27 cellular contexts compared by ENCODE assay signal in the genomic region with DNA sequence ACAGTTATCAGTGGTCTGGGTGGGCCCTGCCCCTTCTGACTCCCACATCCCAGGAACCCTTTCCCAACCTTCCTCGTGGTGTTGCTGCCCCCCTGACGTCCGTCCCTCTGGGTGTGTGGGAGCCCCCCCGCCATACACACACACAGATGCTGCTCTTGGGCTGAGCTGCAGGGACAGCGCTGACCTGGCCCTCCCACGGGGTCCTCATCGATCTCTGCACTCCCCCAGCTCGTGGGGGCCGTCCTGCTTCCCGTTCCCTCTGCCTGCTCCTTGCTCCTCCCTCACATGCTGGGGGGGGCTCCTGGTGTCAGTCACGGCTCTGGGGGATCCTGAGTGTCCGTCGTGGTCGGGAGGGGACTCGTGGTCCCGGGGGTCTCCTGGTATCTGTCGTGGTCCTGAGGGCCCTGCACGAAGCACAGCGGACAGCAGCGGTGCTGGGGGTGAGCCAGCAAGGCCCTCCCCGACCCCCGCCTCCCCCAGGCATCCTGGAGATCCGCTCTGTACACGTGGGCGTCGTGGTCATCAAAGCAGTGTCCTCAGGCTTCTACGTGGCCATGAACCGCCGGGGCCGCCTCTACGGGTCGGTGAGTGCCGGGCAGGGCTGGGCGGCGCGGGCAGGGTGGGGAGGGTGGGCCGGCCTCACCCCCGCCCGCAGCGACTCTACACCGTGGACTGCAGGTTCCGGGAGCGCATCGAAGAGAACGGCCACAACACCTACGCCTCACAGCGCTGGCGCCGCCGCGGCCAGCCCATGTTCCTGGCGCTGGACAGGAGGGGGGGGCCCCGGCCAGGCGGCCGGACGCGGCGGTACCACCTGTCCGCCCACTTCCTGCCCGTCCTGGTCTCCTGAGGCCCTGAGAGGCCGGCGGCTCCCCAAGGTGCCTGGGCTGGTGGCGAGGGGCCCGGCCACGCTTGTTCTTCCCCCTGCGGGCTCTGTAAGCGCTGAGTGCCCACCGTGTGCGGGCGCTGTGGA. TPM values are rescaled to one million over a fixed set of nuclear protein-coding genes. Genes with fewer than 3 reads are reported as not detected.
DNase-seq lines count a peak whose midpoint lies in the region; ATAC-seq, FAIRE-seq and TF ChIP-seq lines count a peak whose summit lies in the region.
"Had no signal": no experiment of that assay in that cellular context is flagged by ENCODE, and none has a peak within 500 bp of the region (broad histone marks: within the 10 kb centered on the region; RNA-seq: fewer than 3 reads in every experiment).

No MANE protein-coding gene starts in this region.

- no peak overlapping the region for H3K4me3 ChIP-seq in HEK293 (ENCODE audit: low read depth, low read length)
- H3K4me3 ChIP-seq in K562, result no peak overlapping the region
- H3K4me3 ChIP-seq: SJCRH30 had no signal

- no peak overlapping the region for H2AFZ ChIP-seq in K562 (ENCODE audit: low read depth, low read length)

- no peak for TF ChIP-seq POLR2A in K562 (conservative IDR thresholded peaks at IDR 0.05)

- intact Hi-C loops in K562 (cut with micrococcal nuclease), result no loop called here

- no peaks in the 10 kb centered on the region for H4K20me1 ChIP-seq in K562 (replicated peaks; ENCODE audit: control insufficient read depth, insufficient read depth, low read length)

- H3K79me2 ChIP-seq in K562 (ENCODE audit: control insufficient read depth, insufficient read depth, low read length), result no peaks in the 10 kb centered on the region

- CTCF ChIA-PET in HEK293 (lab: Yijun Ruan, JAX) (no interaction called here), K562 (lab: Yijun Ruan, JAX; ENCODE audit: low intra/inter-chr PET ratio) (no interaction called here)

- H3K4me3 Mint-ChIP-seq in activated naive CD8-positive, alpha-beta T cell treated with anti-CD3 and anti-CD28 coated beads for 36 hours, result peak overlapping the region; percentile 2
- no peak overlapping the region for H3K4me3 Mint-ChIP-seq in activated naive CD8-positive, alpha-beta T cell treated with anti-CD3 and anti-CD28 coated beads, Interleukin-2, amount 50 U/mL, for 24 hours
- no peak overlapping the region for H3K4me3 Mint-ChIP-seq in stimulated activated naive B cell treated with anti-CD40 and anti-IgM and Interleukin-4, amounts not matched to agents 10 μg/mL and 1 μg/mL and 100 μg/mL, for 72 hours
- H3K4me3 Mint-ChIP-seq: CD4-positive, alpha-beta memory T cell had no signal

- H3K4me1 ChIP-seq in HEK293 (ENCODE audit: control insufficient read depth, insufficient read depth, low read length), result no peaks in the 10 kb centered on the region
- peaks cover 4 to 63% of the 10 kb centered on the region in 2 experiments; a peak in 4 of 5 replicates for H3K4me1 ChIP-seq in K562 (replicated peaks in 1 of 2; ENCODE audit: control insufficient read depth in 2 of 2, insufficient read depth in 2 of 2, low read length in 2 of 2)
- H3K4me1 ChIP-seq: SJCRH30 had no signal

- H3K9me3 Mint-ChIP-seq in activated naive CD8-positive, alpha-beta T cell treated with anti-CD3 and anti-CD28 coated beads for 36 hours, result no peaks in the 10 kb centered on the region
- no peaks in the 10 kb centered on the region for H3K9me3 Mint-ChIP-seq in activated naive CD8-positive, alpha-beta T cell treated with anti-CD3 and anti-CD28 coated beads, Interleukin-2, amount 50 U/mL, for 24 hours
- no peaks in the 10 kb centered on the region for H3K9me3 Mint-ChIP-seq in stimulated activated naive B cell treated with anti-CD40 and anti-IgM and Interleukin-4, amounts not matched to agents 10 μg/mL and 1 μg/mL and 100 μg/mL, for 72 hours

- TF ChIP-seq EP300 in K562 (IDR thresholded peaks at IDR 0.05; ENCODE audit: low read length), result no peak

- no peak for ATAC-seq in activated naive CD8-positive, alpha-beta T cell treated with anti-CD3 and anti-CD28 coated beads, Interleukin-2, amount 50 U/mL, for 24 hours
- ATAC-seq in K562, result no peak
- ATAC-seq in stimulated activated naive B cell treated with anti-CD40 and anti-IgM and Interleukin-4, amounts not matched to agents 10 μg/mL and 1 μg/mL and 100 μg/mL, for 72 hours (replicated peaks), result no peak
- ATAC-seq: PC-3, Right ventricle myocardium inferior, SK-N-SH treated with all-trans-retinoic acid at 6 μM for 48 hours had no signal

- peaks cover 0 to 27% of the 10 kb centered on the region in 2 experiments; a peak in 2 of 3 replicates for H3K36me3 ChIP-seq in HEK293 (ENCODE audit: control insufficient read depth in 2 of 2, insufficient read depth in 1 of 2, low read length in 2 of 2)
- H3K36me3 ChIP-seq in K562 (ENCODE audit: control insufficient read depth, insufficient read depth, low read length), result peaks cover 34% of the 10 kb centered on the region; the same call in 1 of the 3 replicates

- H3K4me1 Mint-ChIP-seq in activated naive CD8-positive, alpha-beta T cell treated with anti-CD3 and anti-CD28 coated beads for 36 hours, result peaks cover 7% of the 10 kb centered on the region
- H3K4me1 Mint-ChIP-seq in activated naive CD8-positive, alpha-beta T cell treated with anti-CD3 and anti-CD28 coated beads, Interleukin-2, amount 50 U/mL, for 24 hours, result peaks cover 6% of the 10 kb centered on the region
- H3K4me1 Mint-ChIP-seq in stimulated activated naive B cell treated with anti-CD40 and anti-IgM and Interleukin-4, amounts not matched to agents 10 μg/mL and 1 μg/mL and 100 μg/mL, for 72 hours, result peaks cover 13 to 15% of the 10 kb centered on the region in 2 donors

- H3K36me3 Mint-ChIP-seq in activated naive CD8-positive, alpha-beta T cell treated with anti-CD3 and anti-CD28 coated beads for 36 hours, result peaks cover 5% of the 10 kb centered on the region
- H3K36me3 Mint-ChIP-seq in activated naive CD8-positive, alpha-beta T cell treated with anti-CD3 and anti-CD28 coated beads, Interleukin-2, amount 50 U/mL, for 24 hours (ENCODE audit: low read depth), result peaks cover 7% of the 10 kb centered on the region
- H3K36me3 Mint-ChIP-seq in stimulated activated naive B cell treated with anti-CD40 and anti-IgM and Interleukin-4, amounts not matched to agents 10 μg/mL and 1 μg/mL and 100 μg/mL, for 72 hours, result peaks cover 17 to 30% of the 10 kb centered on the region in 2 donors

- no peaks in the 10 kb centered on the region for H3K27me3 ChIP-seq in K562 (ENCODE audit: control insufficient read depth in 2 of 2, insufficient read depth in 2 of 2, low read length in 2 of 2)
- H3K27me3 ChIP-seq: SJCRH30 had no signal

- TF ChIP-seq CTCF in HEK293 (tag by site-specific recombination; IDR thresholded peaks at IDR 0.05) (no peak), K562 (IDR thresholded peaks at IDR 0.05 in 2 of 3, conservative IDR thresholded peaks at IDR 0.05 in 1 of 3; ENCODE audit: insufficient read depth in 2 of 3, low read depth in 1 of 3, low read length in 3 of 3) (no peak)

- FAIRE-seq in K562 (lab: Jason Lieb, UNC), result no peak
- FAIRE-seq: GM12892, H54 had no signal

- no peak for DNase-seq in activated naive CD8-positive, alpha-beta T cell treated with anti-CD3 and anti-CD28 coated beads for 36 hours
- no peak for DNase-seq in activated naive CD8-positive, alpha-beta T cell treated with anti-CD3 and anti-CD28 coated beads, Interleukin-2, amount 50 U/mL, for 24 hours
- DNase-seq in K562 (ENCODE audit: extremely low read depth in 1 of 4, low spot score in 3 of 4), result peak in 2 of 4 experiments; percentile 41 to 42
- DNase-seq in stimulated activated naive B cell treated with anti-CD40 and anti-IgM and Interleukin-4, amounts not matched to agents 10 μg/mL and 1 μg/mL and 100 μg/mL, for 72 hours, result no peak
- no peak for DNase-seq in NCI-H128 (lab: John Stamatoyannopoulos, UW; ENCODE audit: unreplicated experiment)
- no peak for DNase-seq in NCI-H526 (lab: John Stamatoyannopoulos, UW)
- DNase-seq: C1 segment of cervical spinal cord; CD4-positive, alpha-beta memory T cell; COR-L47; DMS 273 treated with DMSO at 0.1 percent for 48 hours; DMS79 treated with DMSO at 0.1 percent for 48 hours; KBM-7; NCI-H1092; NCI-H1436 treated with DMSO at 0.1 percent for 48 hours; NCI-H187 treated with DMSO at 0.1 percent for 48 hours; NCI-H446; NCI-H524 treated with DMSO at 0.1 percent for 48 hours; NK-92 treated with Interleukin-12 subunit alpha and Interleukin-12 subunit beta, amount 100 ng/mL, for 24 hours; PC-3; SJCRH30 had no signal

- WGBS in K562 (ENCODE audit: insufficient coverage, low coverage, missing lambda C conversion rate), result 65% methylated on average over 28 of the region's 70 CpGs

- no peaks in the 10 kb centered on the region for H3K9me3 ChIP-seq in HEK293 (ENCODE audit: control insufficient read depth, insufficient read depth, low read depth, low read length)
- H3K9me3 ChIP-seq in K562 (replicated peaks; ENCODE audit: control insufficient read depth, insufficient read depth, low read depth, low read length), result no peaks in the 10 kb centered on the region
- H3K9me3 ChIP-seq: SJCRH30 had no signal

- H3K4me2 ChIP-seq in K562 (ENCODE audit: insufficient read depth, low read length), result no peak overlapping the region

- H3K27me3 Mint-ChIP-seq in activated naive CD8-positive, alpha-beta T cell treated with anti-CD3 and anti-CD28 coated beads for 36 hours, result peaks cover 4% of the 10 kb centered on the region
- H3K27me3 Mint-ChIP-seq in activated naive CD8-positive, alpha-beta T cell treated with anti-CD3 and anti-CD28 coated beads, Interleukin-2, amount 50 U/mL, for 24 hours, result peaks cover 2% of the 10 kb centered on the region
- no peaks in the 10 kb centered on the region for H3K27me3 Mint-ChIP-seq in stimulated activated naive B cell treated with anti-CD40 and anti-IgM and Interleukin-4, amounts not matched to agents 10 μg/mL and 1 μg/mL and 100 μg/mL, for 72 hours
- H3K27me3 Mint-ChIP-seq: CD4-positive, alpha-beta memory T cell had no signal

- H3K9ac ChIP-seq in K562 (ENCODE audit: insufficient read depth in 1 of 2, low read depth in 2 of 2, low read length in 2 of 2), result no peak overlapping the region; a peak in 1 of 4 replicates

- in situ Hi-C loops in K562 (cut with MboI), result no loop called here

- POLR2A ChIA-PET in HEK293 (lab: Yijun Ruan, JAX), result interaction anchor here (0.6 kb wide), 1 partner anchor 38 kb away, joined by 3 read pairs; no protein-coding TSS in a partner anchor
- POLR2A ChIA-PET in K562 (lab: Yijun Ruan, JAX), result interaction anchor here (1.0 kb wide), 1 partner anchor 20 kb away, joined by 3 read pairs; a partner anchor contains a TSS

- H3K27ac ChIP-seq in HEK293 (ENCODE audit: extremely low read depth, low read depth, low read length) (no peak overlapping the region), K562 (ENCODE audit: extremely low read depth, low read depth, low read length) (no peak overlapping the region)
- H3K27ac ChIP-seq: SJCRH30 had no signal

- TF ChIP-seq RAD21 in K562 (CRISPR knock-in tag; conservative IDR thresholded peaks at IDR 0.05 in 1 of 2, IDR thresholded peaks at IDR 0.05 in 1 of 2), result no peak

- no peaks in the 10 kb centered on the region for H3K9me1 ChIP-seq in K562 (ENCODE audit: control insufficient read depth, insufficient read depth, low read length)

- H3K27ac Mint-ChIP-seq in activated naive CD8-positive, alpha-beta T cell treated with anti-CD3 and anti-CD28 coated beads for 36 hours, result no peak overlapping the region
- no peak overlapping the region for H3K27ac Mint-ChIP-seq in activated naive CD8-positive, alpha-beta T cell treated with anti-CD3 and anti-CD28 coated beads, Interleukin-2, amount 50 U/mL, for 24 hours
- H3K27ac Mint-ChIP-seq in stimulated activated naive B cell treated with anti-CD40 and anti-IgM and Interleukin-4, amounts not matched to agents 10 μg/mL and 1 μg/mL and 100 μg/mL, for 72 hours, result peak overlapping the region; percentile 53

- no TSS peak for BruUV-seq in K562 (replicated peaks; lab: Mats Ljungman, UMichigan)

RNA-seq across cellular contexts. Expression of a gene that starts 3.4 kb away (rescaled TPM):
- total RNA-seq in activated naive CD8-positive, alpha-beta T cell treated with anti-CD3 and anti-CD28 coated beads for 36 hours, result not detected
- total RNA-seq in K562 (2011; cell fraction: chromatin; rRNA removed; ENCODE audit: low replicate concordance), result 2.3 and 4.6 TPM in 2 replicates
- 3.2 and 3.7 TPM in 2 replicates for total RNA-seq in K562 (2011; cell fraction: nucleolus; rRNA removed)
- 2.6 and 4.0 TPM in 2 replicates for total RNA-seq in K562 (2011; cell fraction: nucleoplasm; rRNA removed)
- total RNA-seq in K562 (2014; rRNA removed) (0.49 and 1.7 TPM in 2 replicates), K562 (2014; rRNA removed; fragmentation: Illumina TruSeq; extraction: Trizol) (not detected in 2 replicates), K562 (2015; rRNA removed; fragmentation: Illumina TruSeq; extraction: Trizol) (0.25 TPM in 1 of 2 replicates, not detected in the other), K562 (2021) (0.58 and 0.86 TPM in 2 replicates)
- polyA plus RNA-seq in K562 (2011; rRNA removed) (0.14 and 0.24 TPM in 2 replicates), K562 (2014; fragmentation: Illumina TruSeq; extraction: Trizol) (0.14 TPM in 1 of 2 replicates, not detected in the other), K562 (2014; fragmentation: Nextera tagmentation; extraction: Ambion mirVana) (not detected), K562 (2014; rRNA removed) (1.6 and 2.2 TPM in 2 replicates)
- 0.18 and 0.34 TPM in 2 replicates for polyA plus RNA-seq in K562 (2011; cell fraction: cytosol; rRNA removed)
- 1.5 and 3.3 TPM in 2 replicates for polyA plus RNA-seq in K562 (2011; cell fraction: nucleus; rRNA removed)
- polyA plus RNA-seq in K562 (2012), result 0.60 and 0.89 TPM in 2 replicates
- polyA minus RNA-seq in K562 (2011; rRNA and poly(A)+ RNA removed), result not detected in 2 replicates
- not detected in 2 replicates for polyA minus RNA-seq in K562 (2011; cell fraction: cytosol; rRNA and poly(A)+ RNA removed)
- polyA minus RNA-seq in K562 (2011; cell fraction: nucleus; rRNA and poly(A)+ RNA removed), result 0.33 and 0.40 TPM in 2 replicates
- total RNA-seq: A172, Right ventricle myocardium inferior, SJCRH30 had no signal
- polyA plus RNA-seq: CD4-positive, alpha-beta memory T cell had no signal

RNA-seq across cellular contexts. Expression of a gene that starts 9.7 kb away (rescaled TPM):
- total RNA-seq in activated naive CD8-positive, alpha-beta T cell treated with anti-CD3 and anti-CD28 coated beads for 36 hours, result 10 to 100 TPM; 73.3 to 74.6 TPM
- total RNA-seq in K562 (2011; cell fraction: chromatin; rRNA removed; ENCODE audit: low replicate concordance), result 71.2 and 248 TPM in 2 replicates
- 221 and 235 TPM in 2 replicates for total RNA-seq in K562 (2011; cell fraction: nucleolus; rRNA removed)
- total RNA-seq in K562 (2011; cell fraction: nucleoplasm; rRNA removed), result 86.3 and 109 TPM in 2 replicates
- total RNA-seq in K562 (2014; rRNA removed) (82.8 and 96.5 TPM in 2 replicates), K562 (2014; rRNA removed; fragmentation: Illumina TruSeq; extraction: Trizol) (33.4 and 49.3 TPM in 2 replicates), K562 (2015; rRNA removed; fragmentation: Illumina TruSeq; extraction: Trizol) (61.9 and 68.0 TPM in 2 replicates), K562 (2021) (134 and 144 TPM in 2 replicates)
- polyA plus RNA-seq in K562 (2011; rRNA removed) (60.8 and 111 TPM in 2 replicates), K562 (2014; fragmentation: Illumina TruSeq; extraction: Trizol) (71.8 and 99.5 TPM in 2 replicates), K562 (2014; fragmentation: Nextera tagmentation; extraction: Ambion mirVana) (10 to 100 TPM; 30.3 to 34.0 TPM), K562 (2014; rRNA removed) (67.5 and 88.4 TPM in 2 replicates)
- 39.8 and 94.7 TPM in 2 replicates for polyA plus RNA-seq in K562 (2011; cell fraction: cytosol; rRNA removed)
- polyA plus RNA-seq in K562 (2011; cell fraction: nucleus; rRNA removed), result 319 and 523 TPM in 2 replicates
- polyA plus RNA-seq in K562 (2012), result 95.6 and 140 TPM in 2 replicates
- polyA minus RNA-seq in K562 (2011; rRNA and poly(A)+ RNA removed), result 60.0 and 108 TPM in 2 replicates
- 88.4 and 105 TPM in 2 replicates for polyA minus RNA-seq in K562 (2011; cell fraction: cytosol; rRNA and poly(A)+ RNA removed)
- 57.5 and 62.3 TPM in 2 replicates for polyA minus RNA-seq in K562 (2011; cell fraction: nucleus; rRNA and poly(A)+ RNA removed)

RNA-seq across cellular contexts. Expression of a gene that starts 20.0 kb away (rescaled TPM):
- 100 to 1,000 TPM; 106 to 108 TPM for total RNA-seq in activated naive CD8-positive, alpha-beta T cell treated with anti-CD3 and anti-CD28 coated beads for 36 hours
- 35.2 and 104 TPM in 2 replicates for total RNA-seq in K562 (2011; cell fraction: chromatin; rRNA removed; ENCODE audit: low replicate concordance)
- 88.7 and 118 TPM in 2 replicates for total RNA-seq in K562 (2011; cell fraction: nucleolus; rRNA removed)
- total RNA-seq in K562 (2011; cell fraction: nucleoplasm; rRNA removed), result 57.0 and 58.7 TPM in 2 replicates
- total RNA-seq in K562 (2014; rRNA removed) (101 and 128 TPM in 2 replicates), K562 (2014; rRNA removed; fragmentation: Illumina TruSeq; extraction: Trizol) (6.6 and 7.6 TPM in 2 replicates), K562 (2015; rRNA removed; fragmentation: Illumina TruSeq; extraction: Trizol) (26.2 and 31.8 TPM in 2 replicates), K562 (2021) (85.7 and 95.8 TPM in 2 replicates)
- polyA plus RNA-seq in K562 (2011; rRNA removed) (6.5 and 12.3 TPM in 2 replicates), K562 (2014; fragmentation: Illumina TruSeq; extraction: Trizol) (9.1 and 34.6 TPM in 2 replicates), K562 (2014; fragmentation: Nextera tagmentation; extraction: Ambion mirVana) (under 1 TPM; 0.27 to 0.36 TPM), K562 (2014; rRNA removed) (79.0 and 87.6 TPM in 2 replicates)
- 22.5 and 58.3 TPM in 2 replicates for polyA plus RNA-seq in K562 (2011; cell fraction: cytosol; rRNA removed)
- 48.9 and 104 TPM in 2 replicates for polyA plus RNA-seq in K562 (2011; cell fraction: nucleus; rRNA removed)
- polyA plus RNA-seq in K562 (2012), result 65.9 and 76.9 TPM in 2 replicates
- polyA minus RNA-seq in K562 (2011; rRNA and poly(A)+ RNA removed), result 1.7 and 4.6 TPM in 2 replicates
- polyA minus RNA-seq in K562 (2011; cell fraction: cytosol; rRNA and poly(A)+ RNA removed), result 20.2 and 32.4 TPM in 2 replicates
- 34.3 and 38.8 TPM in 2 replicates for polyA minus RNA-seq in K562 (2011; cell fraction: nucleus; rRNA and poly(A)+ RNA removed)

RNA-seq across cellular contexts. Expression of a gene that starts 33.2 kb away (rescaled TPM):
- total RNA-seq in activated naive CD8-positive, alpha-beta T cell treated with anti-CD3 and anti-CD28 coated beads for 36 hours, result 1 to 10 TPM; 6.2 to 6.5 TPM
- 3.0 and 7.7 TPM in 2 replicates for total RNA-seq in K562 (2011; cell fraction: chromatin; rRNA removed; ENCODE audit: low replicate concordance)
- total RNA-seq in K562 (2011; cell fraction: nucleolus; rRNA removed), result 9.3 and 12.7 TPM in 2 replicates
- total RNA-seq in K562 (2011; cell fraction: nucleoplasm; rRNA removed), result 5.3 and 7.4 TPM in 2 replicates
- total RNA-seq in K562 (2014; rRNA removed) (5.3 and 7.8 TPM in 2 replicates), K562 (2014; rRNA removed; fragmentation: Illumina TruSeq; extraction: Trizol) (1.3 and 2.0 TPM in 2 replicates), K562 (2015; rRNA removed; fragmentation: Illumina TruSeq; extraction: Trizol) (4.5 and 4.6 TPM in 2 replicates), K562 (2021) (5.7 and 6.6 TPM in 2 replicates)
- polyA plus RNA-seq in K562 (2011; rRNA removed) (3.9 and 5.2 TPM in 2 replicates), K562 (2014; fragmentation: Illumina TruSeq; extraction: Trizol) (2.2 and 4.6 TPM in 2 replicates), K562 (2014; fragmentation: Nextera tagmentation; extraction: Ambion mirVana) (under 1 TPM in 1 of 2 experiments, not detected in 1; 0.35 TPM), K562 (2014; rRNA removed) (6.8 and 8.0 TPM in 2 replicates)
- polyA plus RNA-seq in K562 (2011; cell fraction: cytosol; rRNA removed), result 8.1 and 20.9 TPM in 2 replicates
- 26.1 and 42.9 TPM in 2 replicates for polyA plus RNA-seq in K562 (2011; cell fraction: nucleus; rRNA removed)
- polyA plus RNA-seq in K562 (2012), result 7.1 and 8.8 TPM in 2 replicates
- 2.2 and 2.9 TPM in 2 replicates for polyA minus RNA-seq in K562 (2011; rRNA and poly(A)+ RNA removed)
- polyA minus RNA-seq in K562 (2011; cell fraction: cytosol; rRNA and poly(A)+ RNA removed), result 5.1 and 7.8 TPM in 2 replicates
- polyA minus RNA-seq in K562 (2011; cell fraction: nucleus; rRNA and poly(A)+ RNA removed), result 3.2 and 4.0 TPM in 2 replicates

RNA-seq across cellular contexts. Expression of a gene that starts 52.2 kb away (rescaled TPM):
- total RNA-seq in activated naive CD8-positive, alpha-beta T cell treated with anti-CD3 and anti-CD28 coated beads for 36 hours, result not detected
- total RNA-seq in K562 (2011; cell fraction: chromatin; rRNA removed; ENCODE audit: low replicate concordance), result not detected in 2 replicates
- total RNA-seq in K562 (2011; cell fraction: nucleolus; rRNA removed), result 0.50 and 1.1 TPM in 2 replicates
- 0.37 TPM in 1 of 2 replicates, not detected in the other for total RNA-seq in K562 (2011; cell fraction: nucleoplasm; rRNA removed)
- total RNA-seq in K562 (2014; rRNA removed), result 1.9 and 2.0 TPM in 2 replicates
- not detected in 2 replicates for total RNA-seq in K562 (2014; rRNA removed; fragmentation: Illumina TruSeq; extraction: Trizol)
- 2.5 and 3.0 TPM in 2 replicates for total RNA-seq in K562 (2015; rRNA removed; fragmentation: Illumina TruSeq; extraction: Trizol)
- 1.0 and 2.0 TPM in 2 replicates for total RNA-seq in K562 (2021)
- 0.22 and 0.49 TPM in 2 replicates for polyA plus RNA-seq in K562 (2011; rRNA removed)
- 0.53 and 2.1 TPM in 2 replicates for polyA plus RNA-seq in K562 (2011; cell fraction: cytosol; rRNA removed)
- polyA plus RNA-seq in K562 (2011; cell fraction: nucleus; rRNA removed), result 0.34 and 0.37 TPM in 2 replicates
- 4.0 and 26.3 TPM in 2 replicates for polyA plus RNA-seq in K562 (2012)
- 0.86 TPM in 1 of 2 replicates, not detected in the other for polyA plus RNA-seq in K562 (2014; fragmentation: Illumina TruSeq; extraction: Trizol)
- under 1 TPM in 1 of 2 experiments, not detected in 1; 0.06 TPM for polyA plus RNA-seq in K562 (2014; fragmentation: Nextera tagmentation; extraction: Ambion mirVana)
- polyA plus RNA-seq in K562 (2014; rRNA removed), result 1.5 TPM in 2 replicates
- not detected in 2 replicates for polyA minus RNA-seq in K562 (2011; rRNA and poly(A)+ RNA removed)
- polyA minus RNA-seq in K562 (2011; cell fraction: cytosol; rRNA and poly(A)+ RNA removed), result not detected in 2 replicates
- polyA minus RNA-seq in K562 (2011; cell fraction: nucleus; rRNA and poly(A)+ RNA removed), result not detected in 2 replicates
- total RNA-seq: A172; CD4-positive, alpha-beta memory T cell; HT-29; PC-3; Right ventricle myocardium inferior; SJCRH30 had no signal
- polyA plus RNA-seq: CD4-positive, alpha-beta memory T cell had no signal
